ENCODE assay signal across 16 cellular contexts in the genomic region with DNA sequence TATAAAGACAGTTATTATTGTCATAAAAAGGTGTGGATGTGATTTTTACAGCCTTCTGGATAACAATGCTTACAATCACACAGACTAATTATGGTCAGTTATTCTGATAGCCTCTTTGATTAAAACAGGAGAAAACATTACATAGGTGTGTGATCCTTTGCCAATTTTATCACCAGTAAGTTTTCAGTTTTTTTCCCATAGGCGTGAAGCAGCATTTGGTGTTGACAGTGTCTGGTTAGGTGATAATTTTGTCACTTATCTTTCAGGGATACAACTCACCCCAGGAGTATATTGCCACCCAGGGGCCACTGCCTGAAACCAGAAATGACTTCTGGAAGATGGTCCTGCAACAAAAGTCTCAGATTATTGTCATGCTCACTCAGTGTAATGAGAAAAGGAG.
A peak's percentile ranks its signal among the peaks of the same experiment; 100 is the strongest.
DNase-seq lines count a peak whose midpoint lies in the region; ATAC-seq and TF ChIP-seq lines count a peak whose summit lies in the region.
"Had no signal": no experiment of that assay in that cellular context is flagged by ENCODE, and none has a peak within 500 bp of the region (broad histone marks: within the 10 kb centered on the region; RNA-seq: fewer than 3 reads in every experiment).

No MANE protein-coding gene starts in this region.

- H3K4me1 ChIP-seq in naive thymus-derived CD4-positive, alpha-beta T cell (ENCODE audit: control insufficient read depth in 2 of 2, insufficient read depth in 2 of 2, low read length in 2 of 2), result peaks cover 0 to 4% of the 10 kb centered on the region in 2 donors
- no peaks in the 10 kb centered on the region for H3K4me1 ChIP-seq in Karpas-422 (ENCODE audit: low read length)
- H3K4me1 ChIP-seq: vagina had no signal

- H3K9ac ChIP-seq in Karpas-422 (ENCODE audit: low read length), result no peak overlapping the region

- no peaks in the 10 kb centered on the region for H3K9me3 ChIP-seq in naive thymus-derived CD4-positive, alpha-beta T cell (ENCODE audit: control insufficient read depth in 2 of 3, low read length in 3 of 3)
- no peaks in the 10 kb centered on the region for H3K9me3 ChIP-seq in Karpas-422 (ENCODE audit: low read length)
- H3K9me3 ChIP-seq: vagina had no signal

- H3K27ac Mint-ChIP-seq in activated CD4-positive, alpha-beta T cell treated with anti-CD3 and anti-CD28 coated beads, Interleukin-2, amount 10 ng/mL, durations not matched to agents 7 days and 5 days, result peak overlapping the region; percentile 9
- H3K27ac Mint-ChIP-seq in naive thymus-derived CD4-positive, alpha-beta T cell, result peak overlapping the region; percentile 4 to 75 (median 44)
- H3K27ac Mint-ChIP-seq: H9, memory B cell had no signal

- H3K79me2 ChIP-seq in Karpas-422 (ENCODE audit: low read length), result no peaks in the 10 kb centered on the region

- peaks cover 66% of the 10 kb centered on the region for H3K36me3 Mint-ChIP-seq in activated CD4-positive, alpha-beta T cell treated with anti-CD3 and anti-CD28 coated beads, Interleukin-2, amount 10 ng/mL, durations not matched to agents 7 days and 5 days (ENCODE audit: low read depth)
- H3K36me3 Mint-ChIP-seq in naive thymus-derived CD4-positive, alpha-beta T cell, result peaks cover 15 to 58% (median 25%) of the 10 kb centered on the region in 5 donors

- no peaks in the 10 kb centered on the region for H3K36me3 ChIP-seq in naive thymus-derived CD4-positive, alpha-beta T cell (ENCODE audit: control insufficient read depth in 2 of 3, insufficient read depth in 3 of 3, low read length in 3 of 3)
- no peaks in the 10 kb centered on the region for H3K36me3 ChIP-seq in Karpas-422 (ENCODE audit: insufficient read depth, low read length)
- H3K36me3 ChIP-seq: vagina had no signal

- H3K4me2 ChIP-seq in Karpas-422 (ENCODE audit: low read depth, low read length, poor library complexity, severe bottlenecking), result no peak overlapping the region

- H3K9me2 ChIP-seq in Karpas-422 (replicated peaks; ENCODE audit: insufficient read depth, low read length), result no peaks in the 10 kb centered on the region

- ATAC-seq in naive thymus-derived CD4-positive, alpha-beta T cell, result peak; percentile 50

- CTCF ChIA-PET in activated CD4-positive, alpha-beta T cell treated with anti-CD3 and anti-CD28 coated beads, Interleukin-2, amount 10 ng/mL, durations not matched to agents 7 days and 5 days (lab: Charles Lee), result interaction anchor here (0.6 kb wide), 1 partner anchor 17 kb away, joined by 4 read pairs; no protein-coding TSS in a partner anchor
- CTCF ChIA-PET in naive thymus-derived CD4-positive, alpha-beta T cell (lab: Charles Lee), result interaction anchor here (0.7 to 14.5 kb wide), 4 partner anchors 23 to 711 kb away, joined by 3 to 405 read pairs (median 5); no protein-coding TSS in a partner anchor

- POLR2A ChIA-PET in activated CD4-positive, alpha-beta T cell treated with anti-CD3 and anti-CD28 coated beads, Interleukin-2, amount 10 ng/mL, durations not matched to agents 7 days and 5 days (lab: Charles Lee), result interaction anchor here (0.6 kb wide), 1 partner anchor 51 kb away, joined by 3 read pairs; no protein-coding TSS in a partner anchor
- POLR2A ChIA-PET in naive thymus-derived CD4-positive, alpha-beta T cell (lab: Charles Lee), result interaction anchor here (1.0 to 3.3 kb wide), 4 partner anchors 10 to 48 kb away, joined by 5 to 24 read pairs (median 12); no protein-coding TSS in a partner anchor

- peaks cover 39% of the 10 kb centered on the region for H3K4me1 Mint-ChIP-seq in activated CD4-positive, alpha-beta T cell treated with anti-CD3 and anti-CD28 coated beads, Interleukin-2, amount 10 ng/mL, durations not matched to agents 7 days and 5 days
- peaks cover 6 to 47% (median 27%) of the 10 kb centered on the region in 7 donors for H3K4me1 Mint-ChIP-seq in naive thymus-derived CD4-positive, alpha-beta T cell

- no peak for TF ChIP-seq CTCF in foreskin fibroblast (IDR thresholded peaks at IDR 0.05; ENCODE audit: low read depth, low read length)

- no peaks in the 10 kb centered on the region for H4K20me1 ChIP-seq in Karpas-422 (ENCODE audit: insufficient read depth, low read depth, low read length)

- no peak overlapping the region for H3K27ac ChIP-seq in naive thymus-derived CD4-positive, alpha-beta T cell (ENCODE audit: low read depth, low read length)
- no peak overlapping the region for H3K27ac ChIP-seq in Karpas-422 (ENCODE audit: low read length)
- H3K27ac ChIP-seq: vagina had no signal

- no peak overlapping the region for H3K4me3 ChIP-seq in naive thymus-derived CD4-positive, alpha-beta T cell (ENCODE audit: low read length)
- H3K4me3 ChIP-seq in Karpas-422 (ENCODE audit: low read length) (no peak overlapping the region), foreskin fibroblast (ENCODE audit: low read depth in 1 of 2, low read length in 2 of 2) (no peak overlapping the region)
- H3K4me3 ChIP-seq: vagina had no signal

- H3K4me3 Mint-ChIP-seq in activated CD4-positive, alpha-beta T cell treated with anti-CD3 and anti-CD28 coated beads, Interleukin-2, amount 10 ng/mL, durations not matched to agents 7 days and 5 days, result no peak overlapping the region
- peak overlapping the region in 2 of 10 donors; percentile 8 to 29 for H3K4me3 Mint-ChIP-seq in naive thymus-derived CD4-positive, alpha-beta T cell
- H3K4me3 Mint-ChIP-seq: H9, memory B cell had no signal

- peak; percentile 19 to 23 for DNase-seq in activated CD4-positive, alpha-beta T cell treated with anti-CD3 and anti-CD28 coated beads for 4 hours
- no peak for DNase-seq in activated CD4-positive, alpha-beta T cell treated with anti-CD3 and anti-CD28 coated beads, Interleukin-2, amount 50 U/mL, for 48 hours
- peak; percentile 67 for DNase-seq in HT-29 (ENCODE audit: low spot score)
- DNase-seq in activated CD4-positive, alpha-beta T cell treated with anti-CD3 and anti-CD28 coated beads, Interleukin-2, amount 10 ng/mL, durations not matched to agents 7 days and 5 days, result peak; percentile 49
- DNase-seq in naive thymus-derived CD4-positive, alpha-beta T cell, result peak in 7 of 9 donors; percentile 26 to 70 (median 57)
- no peak for DNase-seq in Karpas-422
- no peak for DNase-seq in foreskin fibroblast
- DNase-seq in activated effector memory CD4-positive, alpha-beta T cell treated with Interleukin-2 at 50 U/mL for 16 hours, result no peak
- DNase-seq: ACHN; activated CD4-positive, CD25-positive, alpha-beta regulatory T cell treated with anti-CD3 and anti-CD28 coated beads, Interleukin-2, amount 50 U/mL, for 72 hours; DMS153; H9; NCI-H1436; stimulated activated CD8-positive, alpha-beta memory T cell treated with anti-CD3 and anti-CD28 coated beads, Interleukin-4, amount 100 ng/mL, for 48 hours had no signal

- H3K9me3 Mint-ChIP-seq in activated CD4-positive, alpha-beta T cell treated with anti-CD3 and anti-CD28 coated beads, Interleukin-2, amount 10 ng/mL, durations not matched to agents 7 days and 5 days, result peaks cover 10% of the 10 kb centered on the region
- H3K9me3 Mint-ChIP-seq in naive thymus-derived CD4-positive, alpha-beta T cell, result peaks cover 0 to 11% (median 4%) of the 10 kb centered on the region in 11 donors
- H3K9me3 Mint-ChIP-seq: memory B cell had no signal

- intact Hi-C loops in naive thymus-derived CD4-positive, alpha-beta T cell (cut with micrococcal nuclease), result loop anchor here (1.0 to 5.0 kb wide), 7 partner anchors 9 to 353 kb away; a partner anchor contains a TSS

- H3K27me3 ChIP-seq in naive thymus-derived CD4-positive, alpha-beta T cell (ENCODE audit: control insufficient read depth in 2 of 2, insufficient read depth in 2 of 2, low read length in 2 of 2), result no peaks in the 10 kb centered on the region
- H3K27me3 ChIP-seq in Karpas-422 (ENCODE audit: low read length), result no peaks in the 10 kb centered on the region; the same call in 1 of the 2 replicates
- H3K27me3 ChIP-seq: vagina had no signal

- H3K27me3 Mint-ChIP-seq in activated CD4-positive, alpha-beta T cell treated with anti-CD3 and anti-CD28 coated beads, Interleukin-2, amount 10 ng/mL, durations not matched to agents 7 days and 5 days, result no peaks in the 10 kb centered on the region
- H3K27me3 Mint-ChIP-seq in naive thymus-derived CD4-positive, alpha-beta T cell, result peaks cover 0 to 3% (median 0%) of the 10 kb centered on the region in 5 donors
- H3K27me3 Mint-ChIP-seq: memory B cell had no signal

- H2AFZ ChIP-seq in Karpas-422 (ENCODE audit: low read length), result no peak overlapping the region

Comparison
In these comparisons a context has a peak if more than half of its experiments do, and no peak if none do; other contexts are left out.
1. DNase-seq: peak in activated CD4-positive, alpha-beta T cell treated with anti-CD3 and anti-CD28 coated beads for 4 hours (2 of 2), HT-29 (single experiment), activated CD4-positive, alpha-beta T cell treated with anti-CD3 and anti-CD28 coated beads, Interleukin-2, amount 10 ng/mL, durations not matched to agents 7 days and 5 days (single experiment) and naive thymus-derived CD4-positive, alpha-beta T cell (7 of 9); none in activated CD4-positive, alpha-beta T cell treated with anti-CD3 and anti-CD28 coated beads, Interleukin-2, amount 50 U/mL, for 48 hours (0 of 2), Karpas-422 (single experiment), foreskin fibroblast (0 of 2) and activated effector memory CD4-positive, alpha-beta T cell treated with Interleukin-2 at 50 U/mL for 16 hours (single experiment).